Comparison of ENCODE assay signal across 23 cellular contexts in the genomic region with DNA sequence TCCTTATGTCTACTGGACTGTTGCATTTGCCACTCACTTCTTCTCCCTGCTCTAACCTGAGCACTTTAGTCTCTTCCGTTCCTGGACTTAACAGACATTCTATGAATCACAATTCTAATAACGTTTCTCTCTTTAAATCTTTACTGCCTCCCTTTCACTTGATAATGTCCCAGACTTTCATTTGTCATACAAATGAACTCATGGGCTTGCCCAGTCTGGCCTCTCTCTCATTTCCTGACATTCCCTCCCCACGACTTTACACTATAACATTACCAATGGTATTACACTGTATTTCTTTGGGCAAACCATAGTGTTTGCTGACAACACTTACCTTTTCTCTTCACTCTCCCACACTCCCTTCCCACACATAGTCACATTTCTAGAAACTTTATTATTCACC.
DNase-seq lines count a peak whose midpoint lies in the region; ATAC-seq, FAIRE-seq and TF ChIP-seq lines count a peak whose summit lies in the region.
"Had no signal": no experiment of that assay in that cellular context is flagged by ENCODE, and none has a peak within 500 bp of the region (broad histone marks: within the 10 kb centered on the region; RNA-seq: fewer than 3 reads in every experiment).

No MANE protein-coding gene starts in this region.

- H3K23ac ChIP-seq in H9 (ENCODE audit: insufficient read length, low read depth, low read length): no peak overlapping the region

- H3K36me3 ChIP-seq in bronchial epithelial cell (ENCODE audit: control insufficient read depth, insufficient read depth, low read length): no peaks in the 10 kb centered on the region
- no peaks in the 10 kb centered on the region for H3K36me3 ChIP-seq in upper lobe of left lung

- H3T11ph ChIP-seq in H9 (ENCODE audit: low read length): no peak overlapping the region

- no peaks in the 10 kb centered on the region for H3K9me3 ChIP-seq in H9 (ENCODE audit: control insufficient read depth, low read depth, low read length)
- H3K9me3 ChIP-seq in upper lobe of left lung: no peaks in the 10 kb centered on the region
- H3K9me3 ChIP-seq: A549 had no signal

- H3K14ac ChIP-seq in H9 (ENCODE audit: insufficient read depth, low read length): no peak overlapping the region

- peaks cover 5 to 15% of the 10 kb centered on the region in 2 experiments; a peak in 2 of 4 replicates for H3K4me1 Mint-ChIP-seq in H9
- H3K4me1 Mint-ChIP-seq in stimulated activated memory B cell treated with anti-CD40 and anti-IgM and Interleukin-4, amounts not matched to agents 10 μg/mL and 1 μg/mL and 100 μg/mL, for 72 hours: no peaks in the 10 kb centered on the region
- H3K4me1 Mint-ChIP-seq: CD4-positive, alpha-beta memory T cell had no signal

- no peaks in the 10 kb centered on the region for H3K27me3 ChIP-seq in H9 (ENCODE audit: insufficient read depth, low read length)
- no peaks in the 10 kb centered on the region for H3K27me3 ChIP-seq in bronchial epithelial cell (ENCODE audit: control insufficient read depth, insufficient read depth, low read length)
- H3K27me3 ChIP-seq in foreskin keratinocyte: no peaks in the 10 kb centered on the region
- H3K27me3 ChIP-seq in upper lobe of left lung: no peaks in the 10 kb centered on the region

- TF ChIP-seq CTCF in H9 (conservative IDR thresholded peaks at IDR 0.05) (no peak), bronchial epithelial cell (IDR thresholded peaks at IDR 0.05; ENCODE audit: insufficient read depth, low read length, severe bottlenecking) (no peak), foreskin keratinocyte (conservative IDR thresholded peaks at IDR 0.05) (no peak), upper lobe of left lung (IDR thresholded peaks at IDR 0.05) (no peak)

- H4K5ac ChIP-seq in H9 (ENCODE audit: insufficient read length, low read depth, low read length): no peak overlapping the region

- H3K4me3 ChIP-seq in bronchial epithelial cell (ENCODE audit: low read depth, low read length): no peak overlapping the region
- no peak overlapping the region for H3K4me3 ChIP-seq in upper lobe of left lung
- H3K4me3 ChIP-seq: A549 had no signal

- no peak overlapping the region for H4K91ac ChIP-seq in H9 (ENCODE audit: insufficient read length, low read depth, low read length)

- no peak for TF ChIP-seq POLR2A in upper lobe of left lung (IDR thresholded peaks at IDR 0.05)

- H3K4me1 ChIP-seq in H9 (ENCODE audit: insufficient read depth, low read length) (0 out of 2 replicates have a peak, but pooled peaks cover 3% of the 10 kb centered on the region), foreskin keratinocyte (no peaks in the 10 kb centered on the region), upper lobe of left lung (no peaks in the 10 kb centered on the region)
- H3K4me1 ChIP-seq: A549 had no signal

- no peak overlapping the region for H3K4me3 Mint-ChIP-seq in H9
- H3K4me3 Mint-ChIP-seq in stimulated activated memory B cell treated with anti-CD40 and anti-IgM and Interleukin-4, amounts not matched to agents 10 μg/mL and 1 μg/mL and 100 μg/mL, for 72 hours: no peak overlapping the region
- H3K4me3 Mint-ChIP-seq: CD4-positive, alpha-beta memory T cell had no signal

- TF ChIP-seq EP300 in upper lobe of left lung (IDR thresholded peaks at IDR 0.05): no peak

- H3K79me1 ChIP-seq in H9 (ENCODE audit: insufficient read depth, low read depth, low read length, poor library complexity, severe bottlenecking): no peaks in the 10 kb centered on the region

- no peak overlapping the region for H3K9ac ChIP-seq in H9 (ENCODE audit: extremely low read depth, insufficient read length, low read length)

- H3K4ac ChIP-seq in H9 (ENCODE audit: low read depth, low read length): no peak overlapping the region

- H3K27ac ChIP-seq in H9 (ENCODE audit: insufficient read length, low read depth, low read length): no peak overlapping the region
- no peak overlapping the region for H3K27ac ChIP-seq in foreskin keratinocyte
- H3K27ac ChIP-seq in upper lobe of left lung: no peak overlapping the region
- H3K27ac ChIP-seq: A549 had no signal

- H2BK5ac ChIP-seq in H9 (ENCODE audit: insufficient read length, low read length): no peak overlapping the region

- FAIRE-seq in bronchial epithelial cell (lab: Jason Lieb, UNC): no peak
- FAIRE-seq: A549, GM12891, GM18507 had no signal

- no peak overlapping the region for H3K56ac ChIP-seq in H9 (ENCODE audit: insufficient read length, low read depth, low read length)

- no peak overlapping the region for H2AK5ac ChIP-seq in H9 (ENCODE audit: insufficient read length, low read length)

- no peak overlapping the region for H2BK20ac ChIP-seq in H9 (ENCODE audit: low read depth, low read length, poor library complexity, severe bottlenecking)

- peaks cover 0 to 4% of the 10 kb centered on the region in 2 experiments; a peak in 1 of 5 replicates for H3K9me3 Mint-ChIP-seq in H9
- H3K9me3 Mint-ChIP-seq in stimulated activated memory B cell treated with anti-CD40 and anti-IgM and Interleukin-4, amounts not matched to agents 10 μg/mL and 1 μg/mL and 100 μg/mL, for 72 hours: no peaks in the 10 kb centered on the region

- ATAC-seq in foreskin keratinocyte (no peak), HG03108 (IDR thresholded peaks at IDR 0.05; ENCODE audit: unreplicated experiment) (no peak), upper lobe of left lung (ENCODE audit: low FRiP score in 2 of 2) (no peak)
- peak; percentile 31 for ATAC-seq in stimulated activated memory B cell treated with anti-CD40 and anti-IgM and Interleukin-4, amounts not matched to agents 10 μg/mL and 1 μg/mL and 100 μg/mL, for 72 hours
- ATAC-seq: A549, HCT116 had no signal

- no peak overlapping the region for H3K18ac ChIP-seq in H9 (ENCODE audit: insufficient read length, low read depth, low read length)

- no peak overlapping the region for H3K4me2 ChIP-seq in H9 (ENCODE audit: insufficient read depth, insufficient read length, low read length)
- H3K4me2 ChIP-seq: A549 had no signal

- no peak overlapping the region for H2BK120ac ChIP-seq in H9 (ENCODE audit: low read depth, low read length, poor library complexity, severe bottlenecking)

- no peaks in the 10 kb centered on the region for H4K20me1 ChIP-seq in H9 (ENCODE audit: control insufficient read depth, insufficient read depth, insufficient read length)

- no peak for DNase-seq in H9
- DNase-seq in bronchial epithelial cell (ENCODE audit: low read depth): peak; percentile 43
- peak; percentile 39 to 41 for DNase-seq in foreskin keratinocyte
- no peak for DNase-seq in Ammon's horn (ENCODE audit: low spot score)
- DNase-seq in upper lobe of left lung: no peak
- DNase-seq: 8988T; ACHN; AML-193; C1 segment of cervical spinal cord; Calu3; CD4-positive, alpha-beta memory T cell; COR-L47; DMS53; DMS79 treated with DMSO at 0.1 percent for 48 hours; GF-D8; GOT3; H7 had no signal

- no peak overlapping the region for H2BK12ac ChIP-seq in H9 (ENCODE audit: insufficient read length, low read depth, low read length)

- no CpG with 5 or more reads among the region's 3 CpGs for WGBS in H9 (ENCODE audit: extremely low coverage, insufficient read length, low lambda C conversion rate)
- WGBS in upper lobe of left lung, 2 donors: 72 to 80% methylated on average over 3 of the region's 3 CpGs

- H3K27ac Mint-ChIP-seq in H9: peak overlapping the region in 1 of 3 experiments; percentile 5; a peak in 2 of 7 replicates
- no peak overlapping the region for H3K27ac Mint-ChIP-seq in stimulated activated memory B cell treated with anti-CD40 and anti-IgM and Interleukin-4, amounts not matched to agents 10 μg/mL and 1 μg/mL and 100 μg/mL, for 72 hours
- H3K27ac Mint-ChIP-seq: CD4-positive, alpha-beta memory T cell had no signal

- no peaks in the 10 kb centered on the region for H3K79me2 ChIP-seq in H9 (ENCODE audit: insufficient read depth, low read length)

- no peaks in the 10 kb centered on the region for H3K27me3 Mint-ChIP-seq in H9 (ENCODE audit: low read depth)
- no peaks in the 10 kb centered on the region for H3K27me3 Mint-ChIP-seq in stimulated activated memory B cell treated with anti-CD40 and anti-IgM and Interleukin-4, amounts not matched to agents 10 μg/mL and 1 μg/mL and 100 μg/mL, for 72 hours
- H3K27me3 Mint-ChIP-seq: CD4-positive, alpha-beta memory T cell had no signal

- H3K36me3 Mint-ChIP-seq in H9 (ENCODE audit: insufficient read depth in 1 of 3, low read depth in 3 of 3): no peaks in the 10 kb centered on the region
- no peaks in the 10 kb centered on the region for H3K36me3 Mint-ChIP-seq in stimulated activated memory B cell treated with anti-CD40 and anti-IgM and Interleukin-4, amounts not matched to agents 10 μg/mL and 1 μg/mL and 100 μg/mL, for 72 hours
- H3K36me3 Mint-ChIP-seq: CD4-positive, alpha-beta memory T cell had no signal

- no peak overlapping the region for H4K8ac ChIP-seq in H9 (replicated peaks; ENCODE audit: insufficient read length, low read depth, low read length)

- H2AFZ ChIP-seq in H9 (ENCODE audit: low read length): peak overlapping the region; percentile 23

- H3K23me2 ChIP-seq in H9 (ENCODE audit: insufficient read length, low read depth, low read length, poor library complexity, severe bottlenecking): no peaks in the 10 kb centered on the region

- H2BK15ac ChIP-seq in H9 (ENCODE audit: low read depth, low read length): no peak overlapping the region

Comparison
In these comparisons a context has a peak if more than half of its experiments do, and no peak if none do; other contexts are left out.
1. DNase-seq: peak in bronchial epithelial cell (single experiment) and foreskin keratinocyte (2 of 2); none in H9 (single experiment), Ammon's horn (single experiment) and upper lobe of left lung (0 of 2).